In genomic region chr22:21947040-21948014, GRCh38 we compare ENCODE assay signal across 8 cellular contexts. TPM values are rescaled to one million over a fixed set of nuclear protein-coding genes. Genes with fewer than 3 reads are reported as not detected.
DNase-seq lines count a peak whose midpoint lies in the region; ATAC-seq and TF ChIP-seq lines count a peak whose summit lies in the region.

No MANE protein-coding gene starts in this region.

- H3K4me3 Mint-ChIP-seq in Caco-2 (ENCODE audit: unreplicated experiment) (no peak overlapping the region), osteocyte (ENCODE audit: unreplicated experiment) (no peak overlapping the region)
- no peak overlapping the region for H3K4me3 Mint-ChIP-seq in effector memory CD8-positive, alpha-beta T cell
- H3K4me3 Mint-ChIP-seq in activated T-cell treated with anti-CD3 and anti-CD28 coated beads, Interleukin-2, amount 50 U/mL, for 72 hours, result no peak overlapping the region

- H3K36me3 Mint-ChIP-seq in Caco-2 (ENCODE audit: insufficient read depth, unreplicated experiment), result peaks cover 6% of the 10 kb centered on the region
- H3K36me3 Mint-ChIP-seq in effector memory CD8-positive, alpha-beta T cell (ENCODE audit: insufficient read depth), result peaks cover 10% of the 10 kb centered on the region
- H3K36me3 Mint-ChIP-seq in osteocyte (ENCODE audit: unreplicated experiment), result peaks cover 10% of the 10 kb centered on the region
- H3K36me3 Mint-ChIP-seq in activated T-cell treated with anti-CD3 and anti-CD28 coated beads, Interleukin-2, amount 50 U/mL, for 72 hours (ENCODE audit: insufficient read depth in 2 of 2), result peaks cover 0 to 3% of the 10 kb centered on the region in 2 donors

- H3K27ac Mint-ChIP-seq in Caco-2 (ENCODE audit: unreplicated experiment) (peak overlapping the region; percentile 36), osteocyte (ENCODE audit: unreplicated experiment) (peak overlapping the region; percentile 59)
- H3K27ac Mint-ChIP-seq in effector memory CD8-positive, alpha-beta T cell, result peak overlapping the region; percentile 38 to 70
- H3K27ac Mint-ChIP-seq in activated T-cell treated with anti-CD3 and anti-CD28 coated beads, Interleukin-2, amount 50 U/mL, for 72 hours, result no peak overlapping the region

- H3K4me1 ChIP-seq in Caco-2, result peaks cover 10% of the 10 kb centered on the region; the same call in 1 of the 2 replicates

- intact Hi-C loops in Caco-2 (cut with micrococcal nuclease; ENCODE audit: unreplicated experiment), result no loop called here

- H3K36me3 ChIP-seq in Caco-2 (ENCODE audit: control insufficient read depth, insufficient read depth, low read length), result no peaks in the 10 kb centered on the region

- no peaks in the 10 kb centered on the region for H3K27me3 ChIP-seq in Caco-2 (replicated peaks; ENCODE audit: control insufficient read depth, insufficient read depth, low read length)

- POLR2A ChIA-PET in Caco-2 (lab: Charles Lee), result no interaction called here

- TF ChIP-seq CTCF in Caco-2 (IDR thresholded peaks at IDR 0.05; ENCODE audit: insufficient read depth in 1 of 2, low read depth in 1 of 2, low read length in 1 of 2, severe bottlenecking in 1 of 2, unreplicated experiment in 1 of 2) (peak; percentile 53 to 61), osteocyte (IDR thresholded peaks at IDR 0.05) (peak; percentile 58)

- H3K9me3 ChIP-seq in Caco-2, result no peaks in the 10 kb centered on the region

- no peak for ATAC-seq in effector memory CD8-positive, alpha-beta T cell (replicated peaks)
- ATAC-seq in GM19452 (IDR thresholded peaks at IDR 0.05; ENCODE audit: unreplicated experiment) (no peak), GM19035 (IDR thresholded peaks at IDR 0.05; ENCODE audit: unreplicated experiment) (no peak), HG03571 (IDR thresholded peaks at IDR 0.05; ENCODE audit: unreplicated experiment) (no peak)
- no peak for ATAC-seq in activated T-cell treated with anti-CD3 and anti-CD28 coated beads, Interleukin-2, amount 50 U/mL, for 72 hours (replicated peaks in 1 of 2)

- H3K4me3 ChIP-seq in Caco-2 (ENCODE audit: low read depth, low read length), result no peak overlapping the region

- H3K27me3 Mint-ChIP-seq in Caco-2 (ENCODE audit: insufficient read depth, unreplicated experiment) (no peaks in the 10 kb centered on the region), osteocyte (ENCODE audit: unreplicated experiment) (no peaks in the 10 kb centered on the region)
- H3K27me3 Mint-ChIP-seq in effector memory CD8-positive, alpha-beta T cell, result no peaks in the 10 kb centered on the region
- no peaks in the 10 kb centered on the region for H3K27me3 Mint-ChIP-seq in activated T-cell treated with anti-CD3 and anti-CD28 coated beads, Interleukin-2, amount 50 U/mL, for 72 hours (ENCODE audit: low read depth)

- DNase-seq in Caco-2 (peak in 1 of 2 experiments; percentile 27), NCI-H2171 (lab: John Stamatoyannopoulos, UW) (peak; percentile 11), osteocyte (ENCODE audit: extremely low spot score, unreplicated experiment) (no peak)
- no peak for DNase-seq in effector memory CD8-positive, alpha-beta T cell
- no peak for DNase-seq in activated T-cell treated with anti-CD3 and anti-CD28 coated beads, Interleukin-2, amount 50 U/mL, for 72 hours

- peaks cover 7% of the 10 kb centered on the region for H3K4me1 Mint-ChIP-seq in Caco-2 (ENCODE audit: low read depth, unreplicated experiment)
- peaks cover 14 to 29% of the 10 kb centered on the region in 2 donors for H3K4me1 Mint-ChIP-seq in effector memory CD8-positive, alpha-beta T cell (ENCODE audit: low read depth in 2 of 2)
- H3K4me1 Mint-ChIP-seq in osteocyte (ENCODE audit: unreplicated experiment), result peaks cover 41% of the 10 kb centered on the region
- peaks cover 34% of the 10 kb centered on the region for H3K4me1 Mint-ChIP-seq in activated T-cell treated with anti-CD3 and anti-CD28 coated beads, Interleukin-2, amount 50 U/mL, for 72 hours (ENCODE audit: low read depth)

- CTCF ChIA-PET in Caco-2 (lab: Charles Lee), result interaction anchor here (0.7 to 3.9 kb wide), 3 partner anchors 10 to 212 kb away, joined by 3 to 19 read pairs (median 3); partner anchors contain the start of gene YPEL1

- BruUV-seq in Caco-2 (replicated peaks; lab: Mats Ljungman, UMichigan), result no TSS peak

- H3K9me3 Mint-ChIP-seq in Caco-2 (ENCODE audit: unreplicated experiment), result no peaks in the 10 kb centered on the region
- H3K9me3 Mint-ChIP-seq in effector memory CD8-positive, alpha-beta T cell, result no peaks in the 10 kb centered on the region
- H3K9me3 Mint-ChIP-seq in osteocyte (ENCODE audit: unreplicated experiment), result no peaks in the 10 kb centered on the region
- H3K9me3 Mint-ChIP-seq in activated T-cell treated with anti-CD3 and anti-CD28 coated beads, Interleukin-2, amount 50 U/mL, for 72 hours, result no peaks in the 10 kb centered on the region

RNA-seq across cellular contexts. Expression of gene PPM1F, which starts 5.3 kb away (rescaled TPM):
- total RNA-seq in Caco-2 (2022) (18.9 and 25.8 TPM in 2 replicates), osteocyte (37.6 and 40.2 TPM in 2 replicates)
- 10 to 100 TPM; 13.0 to 21.8 TPM for total RNA-seq in activated T-cell treated with anti-CD3 and anti-CD28 coated beads, Interleukin-2, amount 50 U/mL, for 72 hours

RNA-seq across cellular contexts. Expression of gene TOP3B, which starts 35.3 kb away (rescaled TPM):
- 63.0 and 63.7 TPM in 2 replicates for total RNA-seq in Caco-2 (2022)
- total RNA-seq in osteocyte, result 37.0 and 46.0 TPM in 2 replicates
- total RNA-seq in activated T-cell treated with anti-CD3 and anti-CD28 coated beads, Interleukin-2, amount 50 U/mL, for 72 hours, result 10 to 100 TPM; 29.6 to 33.2 TPM
